ENCODE assay signal across 14 cellular contexts in the genomic region with DNA sequence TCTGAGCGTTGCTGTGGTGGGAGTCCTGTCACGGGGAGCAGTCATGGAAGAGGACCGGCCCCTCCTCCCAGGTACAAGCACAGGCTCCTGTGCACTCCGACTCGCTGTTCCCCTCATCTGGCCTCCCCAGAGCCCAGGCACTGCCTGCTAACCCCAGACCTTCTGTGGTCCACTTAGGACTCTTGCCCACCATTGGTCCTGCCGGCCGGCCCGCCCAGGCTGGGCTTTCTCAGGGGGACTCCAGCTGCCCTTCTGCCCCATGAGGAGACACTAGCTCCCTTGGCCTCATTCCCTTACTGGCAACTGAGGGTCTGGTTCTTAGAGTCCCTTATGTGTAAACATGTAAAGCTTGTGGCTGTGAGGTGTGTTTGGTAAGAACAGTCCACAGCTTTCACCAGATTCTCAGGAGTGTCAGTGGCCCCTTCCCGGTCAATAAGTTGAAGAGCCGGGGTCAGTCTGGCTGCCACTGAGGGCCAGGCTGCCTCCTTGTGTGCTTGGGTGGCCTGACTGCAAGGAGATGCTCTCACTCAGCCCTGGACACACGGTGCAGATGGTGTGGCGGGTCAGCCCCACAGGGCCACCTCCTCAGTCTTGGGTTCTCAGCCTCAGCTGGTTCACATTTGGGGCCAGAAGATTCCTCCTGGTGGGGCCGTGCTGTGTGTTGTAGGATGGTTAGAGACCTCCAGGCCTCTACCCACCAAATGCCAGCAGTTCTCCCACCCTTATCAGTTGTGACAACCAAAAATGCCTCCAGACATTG. TPM values are rescaled to one million over a fixed set of nuclear protein-coding genes. Genes with fewer than 3 reads are reported as not detected.
DNase-seq lines count a peak whose midpoint lies in the region; ATAC-seq and TF ChIP-seq lines count a peak whose summit lies in the region.
"Had no signal": no experiment of that assay in that cellular context is flagged by ENCODE, and none has a peak within 500 bp of the region (broad histone marks: within the 10 kb centered on the region; RNA-seq: fewer than 3 reads in every experiment).

No MANE protein-coding gene starts in this region.

- H2BK120ac ChIP-seq in mesendoderm (ENCODE audit: low read depth, low read length) = no peak overlapping the region

- H3K4me1 ChIP-seq in sigmoid colon (no peaks in the 10 kb centered on the region), mesendoderm (ENCODE audit: control insufficient read depth, low read depth, low read length) (no peaks in the 10 kb centered on the region)

- no peak overlapping the region for H3K4ac ChIP-seq in mesendoderm (ENCODE audit: low read depth, low read length)

- intact Hi-C loops in cardiac septum (cut with DNase I) (no loop called here), Right ventricle myocardium inferior (cut with DNase I) (no loop called here), sigmoid colon (cut with DNase I) (no loop called here)

- no peak overlapping the region for H2BK5ac ChIP-seq in mesendoderm (ENCODE audit: low read length)

- H2BK15ac ChIP-seq in mesendoderm (replicated peaks; ENCODE audit: low read depth) = no peak overlapping the region

- no peak overlapping the region for H3K9ac ChIP-seq in mesendoderm (ENCODE audit: low read length)

- WGBS in sigmoid colon, 2 donors = 97% methylated on average over 13 of the region's 13 CpGs
- no CpG with 5 or more reads among the region's 13 CpGs for WGBS in mesendoderm (ENCODE audit: extremely low coverage, insufficient coverage, low lambda C conversion rate)

- H3K9me3 ChIP-seq in sigmoid colon = no peaks in the 10 kb centered on the region

- H3K56ac ChIP-seq in mesendoderm (ENCODE audit: low read length) = no peak overlapping the region

- no peak overlapping the region for H3K23ac ChIP-seq in mesendoderm (ENCODE audit: low read length)

- no peak overlapping the region for H2AK5ac ChIP-seq in mesendoderm (ENCODE audit: low read length)

- ATAC-seq in Right ventricle myocardium inferior = no peak
- ATAC-seq in GM19035 (IDR thresholded peaks at IDR 0.05; ENCODE audit: unreplicated experiment) = no peak
- ATAC-seq in GM21825 (IDR thresholded peaks at IDR 0.05; ENCODE audit: unreplicated experiment) = no peak

- no peak for TF ChIP-seq CTCF in sigmoid colon (IDR thresholded peaks at IDR 0.05)

- no peak overlapping the region for H3K18ac ChIP-seq in mesendoderm (ENCODE audit: low read length)

- no peaks in the 10 kb centered on the region for H3K27me3 ChIP-seq in sigmoid colon
- no peaks in the 10 kb centered on the region for H3K27me3 ChIP-seq in mesendoderm (ENCODE audit: insufficient read depth, low read length, poor library complexity)

- peaks cover 2% of the 10 kb centered on the region for H3K79me1 ChIP-seq in mesendoderm (ENCODE audit: low read length)

- H3K27ac ChIP-seq in sigmoid colon (no peak overlapping the region), mesendoderm (ENCODE audit: low read depth, low read length) (no peak overlapping the region)

- H4K8ac ChIP-seq in mesendoderm (ENCODE audit: low read depth, low read length) = no peak overlapping the region

- no peak for TF ChIP-seq POLR2A in sigmoid colon (IDR thresholded peaks at IDR 0.05)

- TF ChIP-seq EP300 in sigmoid colon (IDR thresholded peaks at IDR 0.05) = no peak

- H3K79me2 ChIP-seq in mesendoderm (ENCODE audit: control insufficient read depth, insufficient read depth, low read length) = no peaks in the 10 kb centered on the region

- H3K4me3 ChIP-seq in sigmoid colon (no peak overlapping the region), mesendoderm (ENCODE audit: low read length) (no peak overlapping the region)

- peak; percentile 55 for DNase-seq in cardiac septum (ENCODE audit: low spot score)
- DNase-seq in Right ventricle myocardium inferior (ENCODE audit: missing footprints) = no peak
- peak; percentile 86 for DNase-seq in mesenteric fat pad (ENCODE audit: low spot score)
- peak; percentile 41 for DNase-seq in sigmoid colon
- DNase-seq in mesendoderm = no peak
- DNase-seq: ACHN; C1 segment of cervical spinal cord; Calu3; CD4-positive, alpha-beta T cell; DMS 273 treated with DMSO at 0.1 percent for 48 hours; GOT3; H9 had no signal

- H3K36me3 ChIP-seq in sigmoid colon (peaks cover 0 to 23% (median 7%) of the 10 kb centered on the region in 4 donors), mesendoderm (ENCODE audit: control insufficient read depth, insufficient read depth, low read length) (no peaks in the 10 kb centered on the region)

- no peak overlapping the region for H4K5ac ChIP-seq in mesendoderm (ENCODE audit: low read length)

- H3K4me2 ChIP-seq in mesendoderm (ENCODE audit: low read length) = no peak overlapping the region

RNA-seq across cellular contexts. Expression of a gene that starts 43.6 kb away (rescaled TPM):
- total RNA-seq in cardiac septum = 9.6 TPM
- 10.4 TPM for total RNA-seq in Right ventricle myocardium inferior
- 15.1 TPM for total RNA-seq in mesenteric fat pad
- 10 to 100 TPM in 1 of 4 donors, 1 to 10 TPM in 3; 6.8 to 13.7 (median 8.5) TPM for total RNA-seq in sigmoid colon
- polyA plus RNA-seq in sigmoid colon = 10 to 100 TPM in 1 of 3 donors, 1 to 10 TPM in 2; 3.9 to 22.4 (median 4.8) TPM
- polyA plus RNA-seq in mesendoderm (2013, experiment 1 of 2) = 11.8 TPM
- 10.3 TPM for polyA plus RNA-seq in mesendoderm (2013, experiment 2 of 2)

RNA-seq across cellular contexts. Expression of a gene that starts 43.8 kb away (rescaled TPM):
- total RNA-seq in cardiac septum = 8.6 TPM
- 9.2 TPM for total RNA-seq in Right ventricle myocardium inferior
- total RNA-seq in mesenteric fat pad = 14.6 TPM
- total RNA-seq in sigmoid colon = 1 to 10 TPM; 5.4 to 9.4 (median 7.5) TPM
- 10 to 100 TPM; 11.4 to 34.9 (median 13.2) TPM for polyA plus RNA-seq in sigmoid colon
- 47.8 TPM for polyA plus RNA-seq in mesendoderm (2013, experiment 1 of 2)
- 47.2 TPM for polyA plus RNA-seq in mesendoderm (2013, experiment 2 of 2)

Comparison
In these comparisons a context has a peak if more than half of its experiments do, and no peak if none do; other contexts are left out.
1. DNase-seq: peak in cardiac septum (single experiment), mesenteric fat pad (single experiment) and sigmoid colon (single experiment); none in Right ventricle myocardium inferior (single experiment) and mesendoderm (single experiment).